In the genomic region with DNA sequence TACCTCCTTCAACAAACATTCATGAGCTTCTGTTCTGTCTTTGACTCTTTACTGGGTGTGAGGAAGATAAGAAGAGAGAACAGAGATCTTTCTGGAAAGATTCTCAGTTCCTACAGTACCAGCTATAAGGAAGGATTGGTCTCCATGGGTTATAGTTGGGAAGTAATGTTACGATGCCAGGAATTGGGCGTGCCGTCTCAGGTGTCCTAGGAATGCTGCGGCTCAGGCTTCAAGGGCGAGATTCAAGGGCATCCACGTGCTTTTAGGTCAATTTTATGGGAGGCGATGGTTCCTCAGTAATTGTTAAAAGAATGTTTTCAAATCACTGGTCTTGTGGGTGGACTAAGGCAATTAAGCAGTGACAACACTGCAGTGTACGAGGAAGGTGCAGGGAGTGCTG, we compare ENCODE assay signal across 16 cellular contexts. TPM values are rescaled to one million over a fixed set of nuclear protein-coding genes. Genes with fewer than 3 reads are reported as not detected.
A peak's percentile ranks its signal among the peaks of the same experiment; 100 is the strongest.
DNase-seq lines count a peak whose midpoint lies in the region; ATAC-seq and TF ChIP-seq lines count a peak whose summit lies in the region.
"Had no signal": no experiment of that assay in that cellular context is flagged by ENCODE, and none has a peak within 500 bp of the region (broad histone marks: within the 10 kb centered on the region; RNA-seq: fewer than 3 reads in every experiment).

No MANE protein-coding gene starts in this region.

- H3K4me1 ChIP-seq in left lung (no peaks in the 10 kb centered on the region), neural progenitor cell (no peaks in the 10 kb centered on the region), upper lobe of right lung (no peaks in the 10 kb centered on the region), vagina (no peaks in the 10 kb centered on the region)
- H3K4me1 ChIP-seq: BLaER1 had no signal

- DNase-seq in left lung (no peak), neural progenitor cell (ENCODE audit: low spot score) (no peak), upper lobe of right lung (no peak), vagina (ENCODE audit: extremely low spot score in 2 of 2) (no peak)
- no peak for DNase-seq in stimulated activated naive CD4-positive, alpha-beta T cell (lab: John Stamatoyannopoulos, UW)
- DNase-seq in stimulated activated CD4-positive, alpha-beta T cell treated with anti-CD3 and anti-CD28 coated beads, Interleukin-15, amount 100 ng/mL, for 24 hours = no peak
- DNase-seq: 8988T; Calu3; CD8-positive, alpha-beta T cell; DMS79 treated with DMSO at 0.1 percent for 48 hours; GF-D8; HCEC 1CT had no signal

- no peak overlapping the region for H2AFZ ChIP-seq in neural progenitor cell (replicated peaks)
- H2AFZ ChIP-seq: GM23338 had no signal

- peaks cover 8% of the 10 kb centered on the region for H3K4me1 Mint-ChIP-seq in neural progenitor cell
- H3K4me1 Mint-ChIP-seq: GM23338 had no signal

- no peaks in the 10 kb centered on the region for H3K79me2 ChIP-seq in neural progenitor cell (ENCODE audit: low read depth)

- H3K36me3 Mint-ChIP-seq in neural progenitor cell = peaks cover 36% of the 10 kb centered on the region

- H3K27me3 ChIP-seq in left lung (no peaks in the 10 kb centered on the region), neural progenitor cell (no peaks in the 10 kb centered on the region), upper lobe of right lung (no peaks in the 10 kb centered on the region), vagina (no peaks in the 10 kb centered on the region)
- H3K27me3 ChIP-seq: BLaER1 had no signal

- intact Hi-C loops in left lung (cut with DNase I) (no loop called here), upper lobe of right lung (cut with DNase I) (no loop called here), vagina (cut with DNase I) (no loop called here)

- no peak overlapping the region for H3K4me2 ChIP-seq in neural progenitor cell
- H3K4me2 ChIP-seq: BLaER1, GM23338 had no signal

- no peak for TF ChIP-seq POLR2A in vagina (IDR thresholded peaks at IDR 0.05)

- H3K4me3 ChIP-seq in left lung (no peak overlapping the region), neural progenitor cell (no peak overlapping the region), upper lobe of right lung (no peak overlapping the region), vagina (no peak overlapping the region)
- H3K4me3 ChIP-seq: BLaER1, GM23338 had no signal

- no peak for TF ChIP-seq CTCF in left lung (IDR thresholded peaks at IDR 0.05)
- no peak for TF ChIP-seq CTCF in neural progenitor cell (IDR thresholded peaks at IDR 0.05)
- no peak for TF ChIP-seq CTCF in upper lobe of right lung (IDR thresholded peaks at IDR 0.05)
- TF ChIP-seq CTCF in vagina (IDR thresholded peaks at IDR 0.05) = no peak

- H3K36me3 ChIP-seq in left lung = peaks cover 0 to 95% of the 10 kb centered on the region in 2 donors
- H3K36me3 ChIP-seq in neural progenitor cell = peaks cover 14% of the 10 kb centered on the region
- H3K36me3 ChIP-seq in upper lobe of right lung = peaks cover 95% of the 10 kb centered on the region
- H3K36me3 ChIP-seq in vagina = peaks cover 0 to 56% of the 10 kb centered on the region in 2 donors

- ATAC-seq in left lung (peak; percentile 52), upper lobe of right lung (peak; percentile 74)
- ATAC-seq: CD8-positive, alpha-beta T cell; GM23338 had no signal

- H3K9me3 Mint-ChIP-seq in neural progenitor cell = no peaks in the 10 kb centered on the region
- H3K9me3 Mint-ChIP-seq: CD8-positive, alpha-beta T cell; GM23338 had no signal

- H3K27ac Mint-ChIP-seq in neural progenitor cell = peak overlapping the region; percentile 6
- H3K27ac Mint-ChIP-seq: CD8-positive, alpha-beta T cell; GM23338 had no signal

- H4K20me1 ChIP-seq in neural progenitor cell (ENCODE audit: low read depth) = peaks cover 3% of the 10 kb centered on the region
- H4K20me1 ChIP-seq: BLaER1 had no signal

- H3K4me3 Mint-ChIP-seq in neural progenitor cell = no peak overlapping the region
- H3K4me3 Mint-ChIP-seq: CD8-positive, alpha-beta T cell; GM23338 had no signal

- H3F3A ChIP-seq in neural progenitor cell (ENCODE audit: low read depth) = no peaks in the 10 kb centered on the region

- TF ChIP-seq RAD21 in Ishikawa (IDR thresholded peaks at IDR 0.05; ENCODE audit: low read depth) = no peak

- H3K27ac ChIP-seq in left lung = no peak overlapping the region
- H3K27ac ChIP-seq in neural progenitor cell = no peak overlapping the region
- H3K27ac ChIP-seq in upper lobe of right lung = no peak overlapping the region
- no peak overlapping the region for H3K27ac ChIP-seq in vagina
- H3K27ac ChIP-seq: BLaER1 had no signal

- H3K9me3 ChIP-seq in left lung (no peaks in the 10 kb centered on the region), neural progenitor cell (ENCODE audit: low read depth) (no peaks in the 10 kb centered on the region), upper lobe of right lung (no peaks in the 10 kb centered on the region), vagina (no peaks in the 10 kb centered on the region)
- H3K9me3 ChIP-seq: BLaER1 had no signal

- H3K9ac ChIP-seq in neural progenitor cell = no peak overlapping the region
- H3K9ac ChIP-seq: BLaER1 had no signal

- H3K27me3 Mint-ChIP-seq in neural progenitor cell (ENCODE audit: insufficient read depth, low read depth) = no peaks in the 10 kb centered on the region

- TF ChIP-seq EP300 in Ishikawa (IDR thresholded peaks at IDR 0.05; ENCODE audit: borderline replicate concordance) = no peak

TF ChIP-seq in Ishikawa, 13 proteins besides CTCF, POLR2A, EP300 and RAD21:
- no peak for TF ChIP-seq CREB1 (IDR thresholded peaks at IDR 0.05; ENCODE audit: low read depth)
- no peak for TF ChIP-seq CEBPB (IDR thresholded peaks at IDR 0.05)
- TF ChIP-seq ZBTB7A (IDR thresholded peaks at IDR 0.05; ENCODE audit: low read depth) = no peak
- TF ChIP-seq YY1 (IDR thresholded peaks at IDR 0.05; ENCODE audit: low read depth) = no peak
- no peak for TF ChIP-seq TAF1 (IDR thresholded peaks at IDR 0.05; ENCODE audit: low read depth)
- peak; percentile 48; the same call in 1 of the 2 replicates for TF ChIP-seq MAX (IDR thresholded peaks at IDR 0.05)
- TF ChIP-seq, protein P1, sequence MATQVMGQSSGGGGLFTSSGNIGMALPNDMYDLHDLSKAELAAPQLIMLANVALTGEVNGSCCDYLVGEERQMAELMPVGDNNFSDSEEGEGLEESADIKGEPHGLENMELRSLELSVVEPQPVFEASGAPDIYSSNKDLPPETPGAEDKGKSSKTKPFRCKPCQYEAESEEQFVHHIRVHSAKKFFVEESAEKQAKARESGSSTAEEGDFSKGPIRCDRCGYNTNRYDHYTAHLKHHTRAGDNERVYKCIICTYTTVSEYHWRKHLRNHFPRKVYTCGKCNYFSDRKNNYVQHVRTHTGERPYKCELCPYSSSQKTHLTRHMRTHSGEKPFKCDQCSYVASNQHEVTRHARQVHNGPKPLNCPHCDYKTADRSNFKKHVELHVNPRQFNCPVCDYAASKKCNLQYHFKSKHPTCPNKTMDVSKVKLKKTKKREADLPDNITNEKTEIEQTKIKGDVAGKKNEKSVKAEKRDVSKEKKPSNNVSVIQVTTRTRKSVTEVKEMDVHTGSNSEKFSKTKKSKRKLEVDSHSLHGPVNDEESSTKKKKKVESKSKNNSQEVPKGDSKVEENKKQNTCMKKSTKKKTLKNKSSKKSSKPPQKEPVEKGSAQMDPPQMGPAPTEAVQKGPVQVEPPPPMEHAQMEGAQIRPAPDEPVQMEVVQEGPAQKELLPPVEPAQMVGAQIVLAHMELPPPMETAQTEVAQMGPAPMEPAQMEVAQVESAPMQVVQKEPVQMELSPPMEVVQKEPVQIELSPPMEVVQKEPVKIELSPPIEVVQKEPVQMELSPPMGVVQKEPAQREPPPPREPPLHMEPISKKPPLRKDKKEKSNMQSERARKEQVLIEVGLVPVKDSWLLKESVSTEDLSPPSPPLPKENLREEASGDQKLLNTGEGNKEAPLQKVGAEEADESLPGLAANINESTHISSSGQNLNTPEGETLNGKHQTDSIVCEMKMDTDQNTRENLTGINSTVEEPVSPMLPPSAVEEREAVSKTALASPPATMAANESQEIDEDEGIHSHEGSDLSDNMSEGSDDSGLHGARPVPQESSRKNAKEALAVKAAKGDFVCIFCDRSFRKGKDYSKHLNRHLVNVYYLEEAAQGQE (IDR thresholded peaks at IDR 0.05; ENCODE audit: low read depth) = no peak
- TF ChIP-seq EGR1 (IDR thresholded peaks at IDR 0.05) = no peak
- no peak for TF ChIP-seq USF1 (IDR thresholded peaks at IDR 0.05)
- TF ChIP-seq NFIC (IDR thresholded peaks at IDR 0.05) = no peak
- 0 out of 2 replicates have a peak, but pooled peaks have one; percentile 44 for TF ChIP-seq TEAD4 (IDR thresholded peaks at IDR 0.05)
- no peak for TF ChIP-seq FOXM1 (IDR thresholded peaks at IDR 0.05; ENCODE audit: borderline replicate concordance, low read depth)
- TF ChIP-seq TCF12 (IDR thresholded peaks at IDR 0.05; ENCODE audit: low read depth) = no peak

RNA-seq across cellular contexts. Expression of gene COG2, which starts 27.3 kb away (rescaled TPM):
- 10 to 100 TPM; 26.1 to 27.0 TPM for total RNA-seq in left lung
- 33.5 and 38.9 TPM in 2 replicates for total RNA-seq in neural progenitor cell (ENCODE audit: low replicate concordance)
- total RNA-seq in upper lobe of right lung = 26.7 TPM
- total RNA-seq in vagina = 20.4 TPM

RNA-seq across cellular contexts. Expression of gene AGT, which starts 44.4 kb away (rescaled TPM):
- 1 to 10 TPM; 2.8 to 2.9 TPM for total RNA-seq in left lung
- total RNA-seq in neural progenitor cell (ENCODE audit: low replicate concordance) = 0.15 and 0.80 TPM in 2 replicates
- 1.8 TPM for total RNA-seq in upper lobe of right lung
- 9.6 TPM for total RNA-seq in vagina
- total RNA-seq: A673; CD8-positive, alpha-beta T cell; GM23338 had no signal
